ENCODE assay signal across 9 cellular contexts in genomic region chr15:89196994-89197393, GRCh38. TPM values are rescaled to one million over a fixed set of nuclear protein-coding genes. Genes with fewer than 3 reads are reported as not detected.
A peak's percentile ranks its signal among the peaks of the same experiment; 100 is the strongest.
DNase-seq lines count a peak whose midpoint lies in the region; ATAC-seq and TF ChIP-seq lines count a peak whose summit lies in the region.
"Had no signal": no experiment of that assay in that cellular context is flagged by ENCODE, and none has a peak within 500 bp of the region (broad histone marks: within the 10 kb centered on the region; RNA-seq: fewer than 3 reads in every experiment).

No MANE protein-coding gene starts in this region.

- H3K36me3 ChIP-seq in iPS-20b (ENCODE audit: insufficient read depth, low read depth, low read length) (peaks cover 11% of the 10 kb centered on the region; the same call in 1 of the 2 replicates), thoracic aorta (peaks cover 53% of the 10 kb centered on the region)

- peaks cover 33% of the 10 kb centered on the region for H3K4me1 ChIP-seq in iPS-20b (ENCODE audit: insufficient read depth, low read length)
- H3K4me1 ChIP-seq in thoracic aorta (ENCODE audit: control insufficient read depth in 1 of 2, low read depth in 2 of 2), result peaks cover 4 to 21% of the 10 kb centered on the region in 2 donors
- H3K4me1 ChIP-seq: adrenal gland had no signal

- CTCF ChIA-PET in WTC11 (lab: Charles Lee), result interaction anchor here (0.6 to 4.0 kb wide), 9 partner anchors 9 to 292 kb away, joined by 3 to 35 read pairs (median 6); partner anchors contain the start of genes ABHD2 and FANCI

- peak; percentile 73 for DNase-seq in activated effector memory CD4-positive, alpha-beta T cell treated with anti-CD3 and anti-CD28 coated beads, Interleukin-2, amount 50 U/mL, for 16 hours
- no peak for DNase-seq in activated effector memory CD4-positive, alpha-beta T cell treated with Interleukin-2 at 50 U/mL for 16 hours
- DNase-seq in WTC11 (ENCODE audit: low spot score) (no peak), thoracic aorta (ENCODE audit: low spot score) (no peak), SKM-1 treated with dmso at 0.1 percent for 144 hours (lab: John Stamatoyannopoulos, UW; ENCODE audit: unreplicated experiment) (no peak), foreskin fibroblast (no peak)

- no peak for ATAC-seq in WTC11
- ATAC-seq in thoracic aorta (ENCODE audit: insufficient number of reproducible peaks, low FRiP score, low read depth), result no peak
- ATAC-seq in HG03342 (IDR thresholded peaks at IDR 0.05; ENCODE audit: unreplicated experiment), result no peak

- H3K27ac ChIP-seq in iPS-20b (ENCODE audit: low read length), result no peak overlapping the region
- peak overlapping the region; percentile 45 to 73 for H3K27ac ChIP-seq in thoracic aorta
- H3K27ac ChIP-seq: adrenal gland had no signal

- H3K9me3 ChIP-seq in iPS-20b (ENCODE audit: insufficient read depth, low read depth, low read length) (no peaks in the 10 kb centered on the region), thoracic aorta (no peaks in the 10 kb centered on the region)
- H3K9me3 ChIP-seq: adrenal gland had no signal

- H3K27me3 ChIP-seq in iPS-20b (ENCODE audit: insufficient read depth, low read length) (no peaks in the 10 kb centered on the region), thoracic aorta (replicated peaks; ENCODE audit: insufficient read depth) (no peaks in the 10 kb centered on the region)
- H3K27me3 ChIP-seq: adrenal gland had no signal

- peaks cover 58% of the 10 kb centered on the region for H3K4me1 Mint-ChIP-seq in WTC11

- peak overlapping the region; percentile 85 for H3K27ac Mint-ChIP-seq in WTC11

- POLR2A ChIA-PET in WTC11 (lab: Charles Lee), result no interaction called here

- peaks cover 8% of the 10 kb centered on the region; the same call in 1 of the 2 replicates for H3K36me3 Mint-ChIP-seq in WTC11

- TF ChIP-seq CTCF in WTC11 (IDR thresholded peaks at IDR 0.05), result no peak
- TF ChIP-seq CTCF in thoracic aorta (IDR thresholded peaks at IDR 0.05), result no peak
- TF ChIP-seq CTCF in foreskin fibroblast (IDR thresholded peaks at IDR 0.05; ENCODE audit: low read depth, low read length), result no peak

- no peaks in the 10 kb centered on the region for H3K27me3 Mint-ChIP-seq in WTC11 (ENCODE audit: low read depth)

- H3K4me3 ChIP-seq in iPS-20b (ENCODE audit: low read length), result peak overlapping the region; percentile 7; the same call in 1 of the 2 replicates
- no peak overlapping the region for H3K4me3 ChIP-seq in thoracic aorta
- H3K4me3 ChIP-seq in foreskin fibroblast (ENCODE audit: low read depth in 1 of 2, low read length in 2 of 2), result no peak overlapping the region
- H3K4me3 ChIP-seq: adrenal gland had no signal

- no peak overlapping the region; the same call in 1 of the 2 replicates for H3K4me3 Mint-ChIP-seq in WTC11

- peak overlapping the region; percentile 21; the same call in 1 of the 2 replicates for H3K9ac ChIP-seq in iPS-20b (ENCODE audit: low read depth, low read length)

- no peaks in the 10 kb centered on the region for H3K9me3 Mint-ChIP-seq in WTC11

TF ChIP-seq in WTC11, 78 proteins besides CTCF, POLR2A, EP300 and RAD21:
- TF ChIP-seq, protein P1, sequence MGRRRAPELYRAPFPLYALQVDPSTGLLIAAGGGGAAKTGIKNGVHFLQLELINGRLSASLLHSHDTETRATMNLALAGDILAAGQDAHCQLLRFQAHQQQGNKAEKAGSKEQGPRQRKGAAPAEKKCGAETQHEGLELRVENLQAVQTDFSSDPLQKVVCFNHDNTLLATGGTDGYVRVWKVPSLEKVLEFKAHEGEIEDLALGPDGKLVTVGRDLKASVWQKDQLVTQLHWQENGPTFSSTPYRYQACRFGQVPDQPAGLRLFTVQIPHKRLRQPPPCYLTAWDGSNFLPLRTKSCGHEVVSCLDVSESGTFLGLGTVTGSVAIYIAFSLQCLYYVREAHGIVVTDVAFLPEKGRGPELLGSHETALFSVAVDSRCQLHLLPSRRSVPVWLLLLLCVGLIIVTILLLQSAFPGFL (CRISPR knock-in tag; IDR thresholded peaks at IDR 0.05; ENCODE audit: borderline replicate concordance), result no peak
- no peak for TF ChIP-seq ZNF512 (CRISPR knock-in tag; IDR thresholded peaks at IDR 0.05; ENCODE audit: borderline replicate concordance)
- TF ChIP-seq IRF2 (CRISPR knock-in tag; IDR thresholded peaks at IDR 0.05; ENCODE audit: borderline replicate concordance, low read depth), result no peak
- TF ChIP-seq, protein P2, sequence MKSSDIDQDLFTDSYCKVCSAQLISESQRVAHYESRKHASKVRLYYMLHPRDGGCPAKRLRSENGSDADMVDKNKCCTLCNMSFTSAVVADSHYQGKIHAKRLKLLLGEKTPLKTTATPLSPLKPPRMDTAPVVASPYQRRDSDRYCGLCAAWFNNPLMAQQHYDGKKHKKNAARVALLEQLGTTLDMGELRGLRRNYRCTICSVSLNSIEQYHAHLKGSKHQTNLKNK (CRISPR knock-in tag; IDR thresholded peaks at IDR 0.05), result no peak
- TF ChIP-seq ZNF317 (CRISPR knock-in tag; IDR thresholded peaks at IDR 0.05; ENCODE audit: borderline replicate concordance, low read depth), result no peak
- TF ChIP-seq, protein P3, sequence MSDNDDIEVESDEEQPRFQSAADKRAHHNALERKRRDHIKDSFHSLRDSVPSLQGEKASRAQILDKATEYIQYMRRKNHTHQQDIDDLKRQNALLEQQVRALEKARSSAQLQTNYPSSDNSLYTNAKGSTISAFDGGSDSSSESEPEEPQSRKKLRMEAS (CRISPR knock-in tag; IDR thresholded peaks at IDR 0.05), result no peak
- TF ChIP-seq TEAD4 (CRISPR knock-in tag; IDR thresholded peaks at IDR 0.05), result no peak
- no peak for TF ChIP-seq ATF2 (CRISPR knock-in tag; IDR thresholded peaks at IDR 0.05; ENCODE audit: borderline replicate concordance, low read depth)
- no peak for TF ChIP-seq SP1 (CRISPR knock-in tag; conservative IDR thresholded peaks at IDR 0.05)
- no peak for TF ChIP-seq ATF3 (CRISPR knock-in tag; conservative IDR thresholded peaks at IDR 0.05)

RNA-seq across cellular contexts. Expression of gene RLBP1, which starts 24.4 kb away (rescaled TPM):
- total RNA-seq in WTC11 (2021) (not detected in 3 replicates), thoracic aorta (not detected)
- total RNA-seq: adrenal gland had no signal

RNA-seq across cellular contexts. Expression of gene FANCI, which starts 46.8 kb away (rescaled TPM):
- total RNA-seq in WTC11 (2021), result 94.5 to 108 TPM (median 101 TPM) in 3 replicates
- 10 to 100 TPM in 1 of 2 donors, 1 to 10 TPM in 1; 3.0 to 16.2 TPM for total RNA-seq in thoracic aorta
